Comparison of ENCODE assay signal across 10 cellular contexts in genomic region chr5:160269017-160269416, GRCh38. TPM values are rescaled to one million over a fixed set of nuclear protein-coding genes. Genes with fewer than 3 reads are reported as not detected.
DNase-seq lines count a peak whose midpoint lies in the region; ATAC-seq and TF ChIP-seq lines count a peak whose summit lies in the region.
"Had no signal": no experiment of that assay in that cellular context is flagged by ENCODE, and none has a peak within 500 bp of the region (broad histone marks: within the 10 kb centered on the region; RNA-seq: fewer than 3 reads in every experiment).

No MANE protein-coding gene starts in this region.

- TF ChIP-seq CTCF in fibroblast of lung (conservative IDR thresholded peaks at IDR 0.05 in 1 of 2, IDR thresholded peaks at IDR 0.05 in 1 of 2; ENCODE audit: low read depth in 1 of 2, low read length in 2 of 2) (no peak), WERI-Rb-1 (IDR thresholded peaks at IDR 0.05; ENCODE audit: low read depth, low read length) (no peak)

- H3K4me3 ChIP-seq in BLaER1 treated with 17β-estradiol and CSF1 and Interleukin-3, amounts not matched to agents 10 nM and 100 nM: peak overlapping the region in 1 of 10 experiments; percentile 16; a peak in 1 of 20 replicates
- H3K4me3 ChIP-seq in fibroblast of lung (replicated peaks in 1 of 4; ENCODE audit: control extremely low read depth in 1 of 4, insufficient read depth in 1 of 4, low read depth in 3 of 4, low read length in 4 of 4): no peak overlapping the region
- no peak overlapping the region for H3K4me3 ChIP-seq in WERI-Rb-1 (ENCODE audit: low read depth, low read length)

- peaks cover 65 to 98% (median 94%) of the 10 kb centered on the region in 10 experiments for H3K4me1 ChIP-seq in BLaER1 treated with 17β-estradiol and CSF1 and Interleukin-3, amounts not matched to agents 10 nM and 100 nM
- H3K4me1 ChIP-seq in fibroblast of lung (ENCODE audit: control insufficient read depth, extremely low read depth, insufficient read depth, low read length): peaks cover 6% of the 10 kb centered on the region

- H4K20me1 ChIP-seq in BLaER1 treated with 17β-estradiol and CSF1 and Interleukin-3, amounts not matched to agents 10 nM and 100 nM: peaks cover 0 to 35% (median 0%) of the 10 kb centered on the region in 11 experiments; a peak in 2 of 22 replicates
- H4K20me1 ChIP-seq in fibroblast of lung (ENCODE audit: control insufficient read depth, extremely low read depth, insufficient read depth, low read length): no peaks in the 10 kb centered on the region

- no peaks in the 10 kb centered on the region for H3K9me3 ChIP-seq in BLaER1 treated with 17β-estradiol and CSF1 and Interleukin-3, amounts not matched to agents 10 nM and 100 nM (replicated peaks in 1 of 11)
- H3K9me3 ChIP-seq in fibroblast of lung (ENCODE audit: control insufficient read depth, insufficient read depth, low read depth, low read length) (no peaks in the 10 kb centered on the region), WERI-Rb-1 (ENCODE audit: severe bottlenecking) (no peaks in the 10 kb centered on the region)

- peak; percentile 71 for DNase-seq in RPMI7951 (ENCODE audit: low read depth)
- peak; percentile 68 to 88 for DNase-seq in fibroblast of lung (ENCODE audit: low read depth in 2 of 2)
- DNase-seq in occipital lobe (lab: John Stamatoyannopoulos, UW): peak; percentile 47
- DNase-seq in WERI-Rb-1: no peak
- DNase-seq: activated naive CD4-positive, alpha-beta T cell had no signal

- H3K36me3 ChIP-seq in BLaER1 treated with 17β-estradiol and CSF1 and Interleukin-3, amounts not matched to agents 10 nM and 100 nM: 0 out of 22 replicates have a peak, but pooled peaks cover 0 to 10% (median 0%) of the 10 kb centered on the region in 11 experiments
- H3K36me3 ChIP-seq in fibroblast of lung (ENCODE audit: control insufficient read depth, insufficient read depth, low read length): no peaks in the 10 kb centered on the region
- peaks cover 2% of the 10 kb centered on the region; the same call in 1 of the 2 replicates for H3K36me3 ChIP-seq in WERI-Rb-1

- peak overlapping the region; percentile 45 to 66 (median 53); a peak in 18 of 22 replicates for H3K9ac ChIP-seq in BLaER1 treated with 17β-estradiol and CSF1 and Interleukin-3, amounts not matched to agents 10 nM and 100 nM
- no peak overlapping the region for H3K9ac ChIP-seq in fibroblast of lung (ENCODE audit: insufficient read depth, low read length)
- H3K9ac ChIP-seq: KMS-11 had no signal

- H2AFZ ChIP-seq in fibroblast of lung (ENCODE audit: low read length): peak overlapping the region; percentile 31

- H3K27ac ChIP-seq in BLaER1 treated with 17β-estradiol and CSF1 and Interleukin-3, amounts not matched to agents 10 nM and 100 nM: peak overlapping the region; percentile 61 to 75 (median 69); a peak in 21 of 22 replicates
- H3K27ac ChIP-seq in fibroblast of lung (ENCODE audit: insufficient read depth, low read length) (peak overlapping the region; percentile 40), WERI-Rb-1 (no peak overlapping the region)
- H3K27ac ChIP-seq: KMS-11 had no signal

- no peaks in the 10 kb centered on the region for H3K27me3 ChIP-seq in BLaER1 treated with 17β-estradiol and CSF1 and Interleukin-3, amounts not matched to agents 10 nM and 100 nM
- H3K27me3 ChIP-seq in fibroblast of lung (ENCODE audit: control insufficient read depth, insufficient read depth, low read length) (no peaks in the 10 kb centered on the region), WERI-Rb-1 (ENCODE audit: insufficient read depth, low read depth, severe bottlenecking) (no peaks in the 10 kb centered on the region)

- no peaks in the 10 kb centered on the region for H3K79me2 ChIP-seq in fibroblast of lung (ENCODE audit: control insufficient read depth, insufficient read depth, low read length)

- H3K4me2 ChIP-seq in BLaER1 treated with 17β-estradiol and CSF1 and Interleukin-3, amounts not matched to agents 10 nM and 100 nM: peak overlapping the region; percentile 78 to 96 (median 88)
- H3K4me2 ChIP-seq in fibroblast of lung (ENCODE audit: extremely low read depth, insufficient read depth, low read length): no peak overlapping the region
- H3K4me2 ChIP-seq: KMS-11 had no signal

- ATAC-seq in HG02610 (IDR thresholded peaks at IDR 0.05; ENCODE audit: unreplicated experiment): no peak
- ATAC-seq in GM18907 (IDR thresholded peaks at IDR 0.05; ENCODE audit: unreplicated experiment): no peak
- no peak for ATAC-seq in GM21786 (IDR thresholded peaks at IDR 0.05; ENCODE audit: unreplicated experiment)

RNA-seq across cellular contexts. Expression of gene FABP6, which starts 39.7 kb away (rescaled TPM):
- 3.6 and 6.4 TPM in 2 replicates for total RNA-seq in RPMI7951 (2014; rRNA removed; shearing (Covaris generic))
- total RNA-seq in fibroblast of lung: not detected in 2 replicates
- polyA plus RNA-seq in fibroblast of lung: not detected in 2 replicates
- polyA plus RNA-seq in fibroblast of lung (2012): not detected in 2 replicates
- not detected in 2 replicates for polyA minus RNA-seq in fibroblast of lung (ENCODE audit: low replicate concordance)
- total RNA-seq in occipital lobe: 1.4 TPM

RNA-seq across cellular contexts. Expression of gene CCNJL, which starts 43.3 kb away (rescaled TPM):
- 2.3 and 3.0 TPM in 2 replicates for total RNA-seq in RPMI7951 (2014; rRNA removed; shearing (Covaris generic))
- 0.26 TPM in 1 of 2 replicates, not detected in the other for total RNA-seq in fibroblast of lung
- polyA plus RNA-seq in fibroblast of lung: 0.68 and 0.73 TPM in 2 replicates
- 0.63 and 1.2 TPM in 2 replicates for polyA plus RNA-seq in fibroblast of lung (2012)
- polyA minus RNA-seq in fibroblast of lung (ENCODE audit: low replicate concordance): 0.33 and 4.7 TPM in 2 replicates
- 0.78 TPM for total RNA-seq in occipital lobe
